Comparison of ENCODE assay signal across 8 cellular contexts in genomic region chr1:16205891-16206546, GRCh38. TPM values are rescaled to one million over a fixed set of nuclear protein-coding genes. Genes with fewer than 3 reads are reported as not detected.
DNase-seq lines count a peak whose midpoint lies in the region; ATAC-seq and TF ChIP-seq lines count a peak whose summit lies in the region.

No MANE protein-coding gene starts in this region.

- peak overlapping the region; percentile 29 to 96 (median 89) for H3K27ac ChIP-seq in heart right ventricle

- H3K9me3 Mint-ChIP-seq in activated CD4-positive, alpha-beta T cell treated with anti-CD3 and anti-CD28 coated beads, Interleukin-2, amount 10 ng/mL, durations not matched to agents 24 days and 14 days, result no peaks in the 10 kb centered on the region

- H3K9me3 ChIP-seq in heart right ventricle (no peaks in the 10 kb centered on the region), skeletal muscle satellite cell (replicated peaks; ENCODE audit: low read length) (no peaks in the 10 kb centered on the region)

- 39 to 40% methylated on average over 38 of the region's 38 CpGs for WGBS in heart right ventricle, 2 donors

- peak overlapping the region; percentile 89 for H3K4me2 ChIP-seq in skeletal muscle satellite cell (ENCODE audit: low read length)

- no peak for DNase-seq in activated CD4-positive, alpha-beta T cell treated with anti-CD3 and anti-CD28 coated beads, Interleukin-2, amount 10 ng/mL, durations not matched to agents 24 days and 14 days
- no peak for DNase-seq in activated CD4-positive, alpha-beta T cell treated with anti-CD3 and anti-CD28 coated beads, Interleukin-2, amount 50 U/mL, for 4 hours
- DNase-seq in heart right ventricle (peak in 1 of 2 donors; percentile 33), DMS53 treated with DMSO at 0.1 percent for 48 hours (lab: John Stamatoyannopoulos, UW; ENCODE audit: unreplicated experiment) (no peak), NCI-H2029 (lab: John Stamatoyannopoulos, UW) (no peak), NCI-H748 treated with DMSO at 0.1 percent for 48 hours (lab: John Stamatoyannopoulos, UW) (no peak)

- H3K9ac ChIP-seq in skeletal muscle satellite cell (ENCODE audit: low read depth, low read length), result peak overlapping the region; percentile 74

- peaks cover 6% of the 10 kb centered on the region for H3K4me1 Mint-ChIP-seq in activated CD4-positive, alpha-beta T cell treated with anti-CD3 and anti-CD28 coated beads, Interleukin-2, amount 10 ng/mL, durations not matched to agents 24 days and 14 days

- intact Hi-C loops in activated CD4-positive, alpha-beta T cell treated with anti-CD3 and anti-CD28 coated beads, Interleukin-2, amount 10 ng/mL, durations not matched to agents 24 days and 14 days (cut with micrococcal nuclease), result loop anchor here (1.0 to 2.0 kb wide), 5 partner anchors 31 to 679 kb away; partner anchors contain the start of genes CPLANE2, DNAJC16, FBXO42 and SZRD1
- intact Hi-C loops in heart right ventricle (cut with DNase I), result loop anchor here in 8 of 10 donors (2.0 to 10.0 kb wide), 5 partner anchors 36 to 161 kb away; partner anchors contain the start of genes SZRD1 (in 6 of the 8) and FBXO42 (in 2 of the 8)

- peaks cover 2% of the 10 kb centered on the region for H3K36me3 Mint-ChIP-seq in activated CD4-positive, alpha-beta T cell treated with anti-CD3 and anti-CD28 coated beads, Interleukin-2, amount 10 ng/mL, durations not matched to agents 24 days and 14 days (ENCODE audit: low read depth)

- H3K27ac Mint-ChIP-seq in activated CD4-positive, alpha-beta T cell treated with anti-CD3 and anti-CD28 coated beads, Interleukin-2, amount 10 ng/mL, durations not matched to agents 24 days and 14 days, result peak overlapping the region; percentile 97

- peak overlapping the region; percentile 89 for H3K4me3 Mint-ChIP-seq in activated CD4-positive, alpha-beta T cell treated with anti-CD3 and anti-CD28 coated beads, Interleukin-2, amount 10 ng/mL, durations not matched to agents 24 days and 14 days

- H3K4me1 ChIP-seq in heart right ventricle (peaks cover 0 to 25% (median 17%) of the 10 kb centered on the region in 9 donors), skeletal muscle satellite cell (ENCODE audit: control insufficient read depth, insufficient read depth, low read length) (peaks cover 13% of the 10 kb centered on the region)

- no peaks in the 10 kb centered on the region for H3K27me3 Mint-ChIP-seq in activated CD4-positive, alpha-beta T cell treated with anti-CD3 and anti-CD28 coated beads, Interleukin-2, amount 10 ng/mL, durations not matched to agents 24 days and 14 days

- H3K36me3 ChIP-seq in heart right ventricle (peaks cover 0 to 15% (median 0%) of the 10 kb centered on the region in 9 donors), skeletal muscle satellite cell (ENCODE audit: insufficient read depth, low read length) (no peaks in the 10 kb centered on the region)

- H3K4me3 ChIP-seq in heart right ventricle (peak overlapping the region in 9 of 10 donors; percentile 30 to 64 (median 60)), skeletal muscle satellite cell (ENCODE audit: low read length) (peak overlapping the region; percentile 72)

- ATAC-seq in SK-N-SH treated with all-trans-retinoic acid at 6 μM for 48 hours (peak; percentile 4), heart right ventricle (peak in 1 of 8 donors; percentile 3)

- H3K27me3 ChIP-seq in heart right ventricle, result no peaks in the 10 kb centered on the region
- H3K27me3 ChIP-seq in skeletal muscle satellite cell (ENCODE audit: control insufficient read depth, insufficient read depth, low read length), result no peaks in the 10 kb centered on the region

- TF ChIP-seq CTCF in heart right ventricle (IDR thresholded peaks at IDR 0.05), result no peak

TF ChIP-seq in SK-N-SH treated with all-trans-retinoic acid at 6 μM for 48 hours, 23 proteins besides CTCF, POLR2A, EP300 and RAD21:
- TF ChIP-seq PATZ1 (CRISPR knock-in tag; IDR thresholded peaks at IDR 0.05; ENCODE audit: borderline replicate concordance) (no peak), GLIS3 (CRISPR knock-in tag; IDR thresholded peaks at IDR 0.05) (no peak), ZFP3 (CRISPR knock-in tag; IDR thresholded peaks at IDR 0.05) (no peak), CSDC2 (CRISPR knock-in tag; IDR thresholded peaks at IDR 0.05) (no peak), TOX (CRISPR knock-in tag; IDR thresholded peaks at IDR 0.05; ENCODE audit: borderline replicate concordance) (no peak), ZNF565 (CRISPR knock-in tag; conservative IDR thresholded peaks at IDR 0.05; ENCODE audit: low read depth) (no peak), ZC3H10 (CRISPR knock-in tag; IDR thresholded peaks at IDR 0.05) (no peak), SNAI2 (CRISPR knock-in tag; IDR thresholded peaks at IDR 0.05) (no peak), POU6F1 (CRISPR knock-in tag; IDR thresholded peaks at IDR 0.05; ENCODE audit: borderline replicate concordance, low read depth) (no peak), RARB (CRISPR knock-in tag; IDR thresholded peaks at IDR 0.05) (no peak), BACH2 (CRISPR knock-in tag; IDR thresholded peaks at IDR 0.05; ENCODE audit: borderline replicate concordance) (no peak), ZNF8 (CRISPR knock-in tag; IDR thresholded peaks at IDR 0.05) (no peak), TCF4 (CRISPR knock-in tag; IDR thresholded peaks at IDR 0.05; ENCODE audit: borderline replicate concordance) (no peak), CSRNP3 (CRISPR knock-in tag; IDR thresholded peaks at IDR 0.05) (no peak)
TF ChIP-seq in SK-N-SH treated with all-trans-retinoic acid at 6 μM for 48 hours: peak in this region for 0.

RNA-seq across cellular contexts. Expression of gene ARHGEF19, which starts 6.4 kb away (rescaled TPM):
- 8.5 and 8.8 TPM in 2 replicates for total RNA-seq in activated CD4-positive, alpha-beta T cell treated with anti-CD3 and anti-CD28 coated beads, Interleukin-2, amount 10 ng/mL, durations not matched to agents 24 days and 14 days
- 1 to 10 TPM in 7 of 10 donors, under 1 TPM in 3; 0.49 to 3.0 (median 1.6) TPM for total RNA-seq in heart right ventricle
- 1 to 10 TPM; 1.9 to 5.4 TPM for polyA plus RNA-seq in heart right ventricle
- total RNA-seq in skeletal muscle satellite cell (2012; rRNA removed), result 4.6 and 4.8 TPM in 2 replicates

RNA-seq across cellular contexts. Expression of gene CPLANE2, which starts 31.0 kb away (rescaled TPM):
- 4.8 and 6.1 TPM in 2 replicates for total RNA-seq in activated CD4-positive, alpha-beta T cell treated with anti-CD3 and anti-CD28 coated beads, Interleukin-2, amount 10 ng/mL, durations not matched to agents 24 days and 14 days
- 10 to 100 TPM in 2 of 10 donors, 1 to 10 TPM in 8; 3.9 to 11.1 (median 7.2) TPM for total RNA-seq in heart right ventricle
- polyA plus RNA-seq in heart right ventricle, result 1 to 10 TPM; 2.2 to 2.3 TPM
- total RNA-seq in skeletal muscle satellite cell (2012; rRNA removed), result 7.6 and 10.9 TPM in 2 replicates

RNA-seq across cellular contexts. Expression of gene EPHA2, which starts 50.1 kb away (rescaled TPM):
- total RNA-seq in activated CD4-positive, alpha-beta T cell treated with anti-CD3 and anti-CD28 coated beads, Interleukin-2, amount 10 ng/mL, durations not matched to agents 24 days and 14 days, result not detected in 2 replicates
- total RNA-seq in heart right ventricle, result 10 to 100 TPM in 9 of 10 donors, 1 to 10 TPM in 1; 8.3 to 25.1 (median 11.9) TPM
- polyA plus RNA-seq in heart right ventricle, result 1 to 10 TPM; 7.8 to 9.3 TPM
- 8.3 and 8.4 TPM in 2 replicates for total RNA-seq in skeletal muscle satellite cell (2012; rRNA removed)
